ENCODE assay signal across 15 cellular contexts in genomic region chr17:18388266-18388665, GRCh38. TPM values are rescaled to one million over a fixed set of nuclear protein-coding genes. Genes with fewer than 3 reads are reported as not detected.
"Had no signal": no experiment of that assay in that cellular context is flagged by ENCODE, and none has a peak within 500 bp of the region (broad histone marks: within the 10 kb centered on the region; RNA-seq: fewer than 3 reads in every experiment).

No MANE protein-coding gene starts in this region.

RNA-seq across cellular contexts. Expression of gene EVPLL, which starts 10.7 kb away (rescaled TPM):
- total RNA-seq: activated B cell treated with CpG ODN at 0.5 μM for 24 hours; activated CD4-positive, alpha-beta memory T cell treated with anti-CD3 and anti-CD28 coated beads, Interleukin-2, amount 10 ng/mL, durations not matched to agents 7 days and 5 days; activated CD4-positive, alpha-beta T cell treated with anti-CD3 and anti-CD28 coated beads, Interleukin-2, amount 10 ng/mL, durations not matched to agents 7 days and 5 days; activated CD8-positive, alpha-beta memory T cell treated with anti-CD3 and anti-CD28 coated beads for 36 hours; activated CD8-positive, alpha-beta T cell treated with anti-CD3 and anti-CD28 coated beads, Interleukin-2, amount 10 ng/mL, durations not matched to agents 7 days and 5 days; activated naive CD4-positive, alpha-beta T cell treated with anti-CD3 and anti-CD28 coated beads for 36 hours; activated T-cell treated with anti-CD3 and anti-CD28 coated beads, Interleukin-2, amount 50 U/mL, for 72 hours; activated T-helper 1 cell treated with anti-CD3 and anti-CD28 coated beads, Interleukin-12 subunit alpha, Interleukin-12 subunit beta, Interleukin-2, Interleukin-4 antibody, amounts not matched to agents 30 ng/mL and 10 ng/mL and 1 ng/mL, durations not matched to agents 14 hours and 24 hours and 36 hours; activated T-helper 17 cell treated with anti-CD3 and anti-CD28 coated beads, Interleukin-2, amount 50 U/mL, for 72 hours; adrenal gland; aorta; astrocyte; body of pancreas; cardiac septum; cerebellum had no signal
